8 cellular contexts compared by ENCODE assay signal in the genomic region with DNA sequence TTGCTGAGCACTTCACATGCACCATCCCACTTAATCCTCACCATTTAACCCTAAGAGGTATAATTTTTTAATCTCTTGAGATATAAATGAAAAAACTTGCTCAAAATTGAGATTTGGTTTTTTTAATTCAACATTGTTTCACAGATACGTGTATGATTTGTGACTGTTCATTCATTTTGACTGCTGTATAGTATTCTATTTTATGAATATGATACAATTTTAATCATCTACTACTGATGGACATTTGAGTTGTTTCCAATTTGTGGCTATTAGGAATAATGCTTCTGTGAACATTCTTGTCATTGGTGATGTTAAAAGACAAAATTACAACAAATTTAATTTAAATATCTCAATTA. TPM values are rescaled to one million over a fixed set of nuclear protein-coding genes. Genes with fewer than 3 reads are reported as not detected.
DNase-seq lines count a peak whose midpoint lies in the region; ATAC-seq and TF ChIP-seq lines count a peak whose summit lies in the region.

No MANE protein-coding gene starts in this region.

- POLR2A ChIA-PET in activated CD4-positive, alpha-beta T cell treated with anti-CD3 and anti-CD28 coated beads for 36 hours (lab: Charles Lee) = interaction anchor here (0.7 to 1.0 kb wide), 2 partner anchors 46 to 47 kb away, joined by 3 read pairs; a partner anchor contains a TSS

- peaks cover 9% of the 10 kb centered on the region for H3K9me3 Mint-ChIP-seq in activated CD4-positive, alpha-beta T cell treated with anti-CD3 and anti-CD28 coated beads for 36 hours (ENCODE audit: low read depth)
- peaks cover 5% of the 10 kb centered on the region for H3K9me3 Mint-ChIP-seq in stimulated activated effector memory CD8-positive, alpha-beta T cell treated with anti-CD3 and anti-CD28 coated beads, Interleukin-12 subunit alpha, Interleukin-12 subunit beta, amount 100 ng/mL, for 72 hours

- no peak for ATAC-seq in activated CD4-positive, alpha-beta T cell treated with anti-CD3 and anti-CD28 coated beads for 36 hours
- ATAC-seq in stimulated activated effector memory CD8-positive, alpha-beta T cell treated with anti-CD3 and anti-CD28 coated beads, Interleukin-12 subunit alpha, Interleukin-12 subunit beta, amount 100 ng/mL, for 72 hours = no peak

- H3K4me3 ChIP-seq in fibroblast of villous mesenchyme (ENCODE audit: low read depth, low read length) = peak overlapping the region; percentile 89

- H3K36me3 Mint-ChIP-seq in activated CD4-positive, alpha-beta T cell treated with anti-CD3 and anti-CD28 coated beads for 36 hours (ENCODE audit: low read depth) = peaks cover 21% of the 10 kb centered on the region
- peaks cover 32% of the 10 kb centered on the region for H3K36me3 Mint-ChIP-seq in stimulated activated effector memory CD8-positive, alpha-beta T cell treated with anti-CD3 and anti-CD28 coated beads, Interleukin-12 subunit alpha, Interleukin-12 subunit beta, amount 100 ng/mL, for 72 hours

- peak overlapping the region; percentile 92 for H3K4me3 Mint-ChIP-seq in activated CD4-positive, alpha-beta T cell treated with anti-CD3 and anti-CD28 coated beads for 36 hours
- peak overlapping the region; percentile 93 for H3K4me3 Mint-ChIP-seq in stimulated activated effector memory CD8-positive, alpha-beta T cell treated with anti-CD3 and anti-CD28 coated beads, Interleukin-12 subunit alpha, Interleukin-12 subunit beta, amount 100 ng/mL, for 72 hours

- H3K27ac Mint-ChIP-seq in activated CD4-positive, alpha-beta T cell treated with anti-CD3 and anti-CD28 coated beads for 36 hours = no peak overlapping the region
- no peak overlapping the region for H3K27ac Mint-ChIP-seq in stimulated activated effector memory CD8-positive, alpha-beta T cell treated with anti-CD3 and anti-CD28 coated beads, Interleukin-12 subunit alpha, Interleukin-12 subunit beta, amount 100 ng/mL, for 72 hours

- TF ChIP-seq CTCF in VCaP (conservative IDR thresholded peaks at IDR 0.05) (no peak), fibroblast of villous mesenchyme (IDR thresholded peaks at IDR 0.05; ENCODE audit: insufficient read depth, low read depth, low read length) (no peak)

- H3K4me1 Mint-ChIP-seq in activated CD4-positive, alpha-beta T cell treated with anti-CD3 and anti-CD28 coated beads for 36 hours = peaks cover 23% of the 10 kb centered on the region
- peaks cover 13% of the 10 kb centered on the region for H3K4me1 Mint-ChIP-seq in stimulated activated effector memory CD8-positive, alpha-beta T cell treated with anti-CD3 and anti-CD28 coated beads, Interleukin-12 subunit alpha, Interleukin-12 subunit beta, amount 100 ng/mL, for 72 hours

- no peak for DNase-seq in activated CD4-positive, alpha-beta T cell treated with anti-CD3 and anti-CD28 coated beads for 36 hours
- no peak for DNase-seq in activated CD4-positive, alpha-beta T cell treated with anti-CD3 and anti-CD28 coated beads, Interleukin-2, amount 50 U/mL, for 1 hour
- DNase-seq in fibroblast of villous mesenchyme (ENCODE audit: low read depth) = no peak
- DNase-seq in stimulated activated effector memory CD8-positive, alpha-beta T cell treated with anti-CD3 and anti-CD28 coated beads, Interleukin-12 subunit alpha, Interleukin-12 subunit beta, amount 100 ng/mL, for 72 hours (ENCODE audit: low spot score in 2 of 2) = no peak
- no peak for DNase-seq in NCI-H526 (lab: John Stamatoyannopoulos, UW)
- DNase-seq in HUDEP-2 (lab: John Stamatoyannopoulos, UW; ENCODE audit: unreplicated experiment in 76 of 76) = no peak
- DNase-seq in activated CD4-positive, alpha-beta T cell treated with anti-CD3 and anti-CD28 coated beads, Interleukin-2, amount 50 U/mL, for 48 hours = no peak

- CTCF ChIA-PET in activated CD4-positive, alpha-beta T cell treated with anti-CD3 and anti-CD28 coated beads for 36 hours (lab: Charles Lee) = interaction anchor here (0.6 kb wide), 1 partner anchor 18 kb away, joined by 3 read pairs; no protein-coding TSS in a partner anchor

- H3K27me3 Mint-ChIP-seq in activated CD4-positive, alpha-beta T cell treated with anti-CD3 and anti-CD28 coated beads for 36 hours = no peaks in the 10 kb centered on the region

- H3K27ac ChIP-seq in VCaP = peak overlapping the region; percentile 93

- intact Hi-C loops in activated CD4-positive, alpha-beta T cell treated with anti-CD3 and anti-CD28 coated beads for 36 hours (cut with DNase I, micrococcal nuclease) = loop anchor here (5.0 kb wide), 6 partner anchors 45 to 1600 kb away; a partner anchor contains a TSS

RNA-seq across cellular contexts. Expression of a gene that starts 0.6 kb away (rescaled TPM):
- total RNA-seq in activated CD4-positive, alpha-beta T cell treated with anti-CD3 and anti-CD28 coated beads for 36 hours = 10 to 100 TPM; 16.7 to 17.1 TPM
- 24.8 and 30.2 TPM in 2 replicates for total RNA-seq in fibroblast of villous mesenchyme

RNA-seq across cellular contexts. Expression of a gene that starts 46.8 kb away (rescaled TPM):
- 1 to 10 TPM; 3.3 to 5.7 TPM for total RNA-seq in activated CD4-positive, alpha-beta T cell treated with anti-CD3 and anti-CD28 coated beads for 36 hours
- total RNA-seq in fibroblast of villous mesenchyme = 11.6 and 30.2 TPM in 2 replicates

RNA-seq across cellular contexts. Expression of a gene that starts 47.2 kb away (rescaled TPM):
- total RNA-seq in activated CD4-positive, alpha-beta T cell treated with anti-CD3 and anti-CD28 coated beads for 36 hours = 10 to 100 TPM; 15.8 to 19.0 TPM
- 15.8 and 21.6 TPM in 2 replicates for total RNA-seq in fibroblast of villous mesenchyme
